In genomic region chr7:129091484-129092002, GRCh38 we compare ENCODE assay signal across 8 cellular contexts. TPM values are rescaled to one million over a fixed set of nuclear protein-coding genes. Genes with fewer than 3 reads are reported as not detected.
A peak's percentile ranks its signal among the peaks of the same experiment; 100 is the strongest.
DNase-seq lines count a peak whose midpoint lies in the region; ATAC-seq, FAIRE-seq and TF ChIP-seq lines count a peak whose summit lies in the region.

No MANE protein-coding gene starts in this region.

- no peaks in the 10 kb centered on the region for H3K36me3 ChIP-seq in kidney (ENCODE audit: control insufficient read depth in 1 of 2, insufficient read depth in 2 of 2, low read length in 2 of 2)

- intact Hi-C loops in kidney (cut with DNase I): no loop called here

- no peak overlapping the region for H3K27ac ChIP-seq in kidney (ENCODE audit: low read depth in 2 of 2, low read length in 2 of 2)

- FAIRE-seq in kidney (lab: Jason Lieb, UNC): no peak

- no peaks in the 10 kb centered on the region for H3K9me3 ChIP-seq in kidney (ENCODE audit: control insufficient read depth in 1 of 2, low read length in 2 of 2)

- no peaks in the 10 kb centered on the region for H3K4me1 ChIP-seq in kidney (ENCODE audit: control insufficient read depth in 1 of 2, insufficient read depth in 1 of 2, low read depth in 1 of 2, low read length in 2 of 2)

- TF ChIP-seq POLR2A in GM18505 (IDR thresholded peaks at IDR 0.05; ENCODE audit: borderline replicate concordance, extremely low read depth, insufficient read depth, insufficient read length): no peak

- peak; percentile 99 for TF ChIP-seq CTCF in cardiac fibroblast (IDR thresholded peaks at IDR 0.05; ENCODE audit: low read depth, low read length)
- peak; percentile 99 for TF ChIP-seq CTCF in kidney (IDR thresholded peaks at IDR 0.05; ENCODE audit: borderline replicate concordance, extremely low read depth, insufficient read depth)

- ATAC-seq in HG02973 (IDR thresholded peaks at IDR 0.05; ENCODE audit: unreplicated experiment) (peak; percentile 51), GM18505 (IDR thresholded peaks at IDR 0.05; ENCODE audit: unreplicated experiment) (no peak)

- no peak overlapping the region for H3K9ac ChIP-seq in kidney (ENCODE audit: low read length in 2 of 2)

- DNase-seq in ELF-1 (ENCODE audit: low read depth, low spot score) (peak; percentile 95), NCI-H2171 treated with DMSO at 0.1 percent for 48 hours (lab: John Stamatoyannopoulos, UW) (peak; percentile 74), cardiac fibroblast (ENCODE audit: low read depth in 2 of 2) (peak; percentile 67), kidney (peak; percentile 89)
- peak; percentile 79 for DNase-seq in activated CD4-positive, CD25-positive, alpha-beta regulatory T cell treated with anti-CD3 and anti-CD28 coated beads, Interleukin-2, amount 50 U/mL, for 16 hours (ENCODE audit: low read depth, low spot score)
- DNase-seq in stimulated activated CD4-positive, alpha-beta T cell treated with anti-CD3 and anti-CD28 coated beads, Interleukin-1b, Interleukin-23, amount 100 ng/mL, for 48 hours: peak; percentile 88

- H3K4me3 ChIP-seq in cardiac fibroblast (replicated peaks in 1 of 2; ENCODE audit: low read depth in 2 of 2, low read length in 2 of 2): no peak overlapping the region
- H3K4me3 ChIP-seq in kidney (ENCODE audit: low read length in 2 of 2): no peak overlapping the region

RNA-seq across cellular contexts. Expression of gene TNPO3, which starts 36.6 kb away (rescaled TPM):
- total RNA-seq in kidney: 35.7 TPM
- 20.1 TPM for polyA plus RNA-seq in kidney (ENCODE audit: insufficient read depth, low read depth, low replicate concordance)

RNA-seq across cellular contexts. Expression of gene TSPAN33, which starts 53.0 kb away (rescaled TPM):
- total RNA-seq in kidney: 54.9 TPM
- polyA plus RNA-seq in kidney (ENCODE audit: insufficient read depth, low read depth, low replicate concordance): 316 TPM
